12 cellular contexts compared by ENCODE assay signal in genomic region chr18:41660654-41661053, GRCh38.
"Had no signal": no experiment of that assay in that cellular context is flagged by ENCODE, and none has a peak within 500 bp of the region (broad histone marks: within the 10 kb centered on the region; RNA-seq: fewer than 3 reads in every experiment).

No MANE protein-coding gene starts in this region.

- ATAC-seq: activated T-cell treated with anti-CD3 and anti-CD28 coated beads, Interleukin-2, amount 50 U/mL, for 72 hours; right cardiac atrium had no signal

- H3K9me3 ChIP-seq: colonic mucosa, neutrophil had no signal

- H3K4me2 ChIP-seq: hepatocyte had no signal

- H3K4me1 ChIP-seq: colonic mucosa had no signal

- H3K27ac ChIP-seq: colonic mucosa, hepatocyte, neutrophil had no signal

- H3K36me3 ChIP-seq: colonic mucosa, neutrophil had no signal

- H3K27me3 ChIP-seq: colonic mucosa, hepatocyte, neutrophil had no signal

- H3K4me3 ChIP-seq: colonic mucosa, hepatocyte had no signal

- H2AFZ ChIP-seq: hepatocyte had no signal

- DNase-seq: activated CD4-positive, alpha-beta T cell treated with anti-CD3 and anti-CD28 coated beads, Interleukin-2, amount 50 U/mL, for 4 hours; activated gamma-delta T cell treated with Interleukin-2 at 50 U/mL for 16 hours; activated naive CD8-positive, alpha-beta T cell treated with anti-CD3 and anti-CD28 coated beads for 36 hours; activated T-cell treated with anti-CD3 and anti-CD28 coated beads, Interleukin-2, amount 50 U/mL, for 72 hours; aorta; colonic mucosa; effector CD4-positive, alpha-beta T cell; naive B cell; right cardiac atrium; small intestine had no signal
